Comparison of ENCODE assay signal across 15 cellular contexts in the genomic region with DNA sequence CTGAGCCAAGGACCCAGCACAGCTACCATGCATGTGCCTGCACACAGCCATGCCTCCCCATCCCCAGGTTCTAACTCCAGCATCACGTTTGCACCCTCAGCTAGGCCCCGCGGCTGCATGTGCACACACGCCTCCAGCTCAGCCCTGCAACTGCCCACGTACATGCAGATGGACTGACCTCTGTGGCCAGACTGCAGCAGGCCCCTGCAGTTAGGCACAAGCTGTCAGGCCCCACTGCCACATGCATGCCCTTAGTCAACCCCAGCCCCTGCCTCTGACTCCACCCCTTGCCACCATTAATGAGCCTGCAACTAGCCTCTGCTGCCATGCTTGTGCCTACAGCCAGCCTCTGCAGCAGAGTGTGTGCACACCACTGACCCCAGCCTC. TPM values are rescaled to one million over a fixed set of nuclear protein-coding genes. Genes with fewer than 3 reads are reported as not detected.
"Had no signal": no experiment of that assay in that cellular context is flagged by ENCODE, and none has a peak within 500 bp of the region (broad histone marks: within the 10 kb centered on the region; RNA-seq: fewer than 3 reads in every experiment).

No MANE protein-coding gene starts in this region.

- H3K27ac Mint-ChIP-seq: endodermal cell; nephron progenitor cell; stimulated activated naive CD8-positive, alpha-beta T cell treated with anti-CD3 and anti-CD28 coated beads, Interleukin-15, Interleukin-2, amounts not matched to agents 100 ng/mL and 50 ng/mL, for 24 hours; type B pancreatic cell had no signal

- H3K27me3 Mint-ChIP-seq: stimulated activated naive CD8-positive, alpha-beta T cell treated with anti-CD3 and anti-CD28 coated beads, Interleukin-15, Interleukin-2, amounts not matched to agents 100 ng/mL and 50 ng/mL, for 24 hours; type B pancreatic cell had no signal

- H3K36me3 Mint-ChIP-seq: type B pancreatic cell had no signal

- H3K27ac ChIP-seq: coronary artery, hepatocyte, ovary, testis, uterus had no signal

- H3K79me2 ChIP-seq: hepatocyte had no signal

- H3K27me3 ChIP-seq: hepatocyte, ovary, testis, uterus had no signal

- H3K4me3 ChIP-seq: hepatocyte, lung, ovary, testis, uterus had no signal

- H3K9me3 ChIP-seq: ovary, testis, uterus had no signal

- H3K4me2 ChIP-seq: hepatocyte had no signal

- H3K4me3 Mint-ChIP-seq: endodermal cell; nephron progenitor cell; stimulated activated naive CD8-positive, alpha-beta T cell treated with anti-CD3 and anti-CD28 coated beads, Interleukin-15, Interleukin-2, amounts not matched to agents 100 ng/mL and 50 ng/mL, for 24 hours; type B pancreatic cell had no signal

- H2AFZ ChIP-seq: hepatocyte had no signal

- H3K4me1 ChIP-seq: testis, uterus had no signal

- H3K4me1 Mint-ChIP-seq: endodermal cell, nephron progenitor cell had no signal

- FAIRE-seq: small intestine had no signal

- H3K36me3 ChIP-seq: ovary, uterus had no signal

RNA-seq across cellular contexts. Expression of gene CD37, which starts 33.3 kb away (rescaled TPM):
- total RNA-seq: chondrocyte, dermis microvascular lymphatic vessel endothelial cell, endodermal cell, endothelial cell of umbilical vein, kidney epithelial cell had no signal
- polyA plus RNA-seq: endothelial cell of umbilical vein had no signal
